Comparison of ENCODE assay signal across 9 cellular contexts in the genomic region with DNA sequence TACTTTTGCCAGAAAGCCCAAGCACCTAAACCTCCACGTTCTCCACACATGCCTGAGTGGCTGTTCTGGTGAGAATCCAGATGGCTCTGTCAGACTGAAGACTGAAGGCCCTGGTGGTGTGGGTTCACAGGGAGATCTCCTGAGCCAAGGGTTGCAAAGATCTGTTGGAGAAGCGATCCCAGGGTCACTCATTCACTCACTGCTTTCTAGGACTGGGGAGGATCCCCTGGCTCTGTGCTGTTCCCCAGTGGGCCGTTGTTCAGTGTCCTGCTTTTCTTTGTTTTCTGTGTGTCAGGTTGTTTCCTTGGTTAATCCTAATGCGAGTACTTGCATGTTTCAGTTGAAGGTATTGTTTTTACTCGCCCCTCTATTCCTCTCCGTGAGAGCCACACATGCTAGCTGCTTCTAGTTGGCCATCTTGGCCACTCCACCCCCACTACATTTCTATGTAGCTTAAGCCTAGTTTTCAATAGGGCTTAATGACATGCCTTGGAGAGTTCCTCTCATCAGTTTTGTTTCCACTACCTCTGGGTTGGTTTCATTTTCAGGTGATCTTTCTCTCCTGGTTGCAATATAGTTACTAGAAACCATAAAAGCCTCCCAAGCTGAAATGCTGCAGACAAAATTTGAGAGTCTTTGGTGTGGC.
DNase-seq lines count a peak whose midpoint lies in the region; ATAC-seq and TF ChIP-seq lines count a peak whose summit lies in the region.
"Had no signal": no experiment of that assay in that cellular context is flagged by ENCODE, and none has a peak within 500 bp of the region (broad histone marks: within the 10 kb centered on the region; RNA-seq: fewer than 3 reads in every experiment).

No MANE protein-coding gene starts in this region.

- intact Hi-C loops in activated B cell treated with CpG ODN at 0.5 μM for 24 hours (cut with micrococcal nuclease), result loop anchor here (2.0 kb wide), 1 partner anchor 144 kb away; a partner anchor contains a TSS

- CTCF ChIA-PET in activated B cell treated with CpG ODN at 0.5 μM for 24 hours (lab: Charles Lee), result interaction anchor here (0.7 kb wide), 1 partner anchor 19 kb away, joined by 3 read pairs; no protein-coding TSS in a partner anchor

- no peak overlapping the region for H3K4me3 ChIP-seq in SJCRH30

- no peak for TF ChIP-seq CTCF in activated B cell treated with CpG ODN at 0.5 μM for 24 hours (IDR thresholded peaks at IDR 0.05)

- no peaks in the 10 kb centered on the region for H3K9me3 Mint-ChIP-seq in activated B cell treated with CpG ODN at 0.5 μM for 24 hours

- H3K36me3 Mint-ChIP-seq in activated B cell treated with CpG ODN at 0.5 μM for 24 hours (ENCODE audit: low read depth), result no peaks in the 10 kb centered on the region

- H3K9me3 ChIP-seq in SJCRH30 (replicated peaks), result no peaks in the 10 kb centered on the region

- no peak overlapping the region for H3K27ac ChIP-seq in SJCRH30

- H3K27me3 Mint-ChIP-seq in activated B cell treated with CpG ODN at 0.5 μM for 24 hours, result no peaks in the 10 kb centered on the region

- peak overlapping the region; percentile 50 for H3K4me3 Mint-ChIP-seq in activated B cell treated with CpG ODN at 0.5 μM for 24 hours

- peak overlapping the region; percentile 72 for H3K27ac Mint-ChIP-seq in activated B cell treated with CpG ODN at 0.5 μM for 24 hours

- POLR2A ChIA-PET in activated B cell treated with CpG ODN at 0.5 μM for 24 hours (lab: Charles Lee), result no interaction called here

- ATAC-seq in HG02870 (IDR thresholded peaks at IDR 0.05; ENCODE audit: unreplicated experiment) (peak; percentile 95), activated B cell treated with CpG ODN at 0.5 μM for 24 hours (ENCODE audit: low read depth) (peak; percentile 91)
- peak; percentile 92 for ATAC-seq in stimulated activated naive CD8-positive, alpha-beta T cell treated with anti-CD3 and anti-CD28 coated beads, Interleukin-15, Interleukin-2, amounts not matched to agents 100 U/mL and 50 U/mL, for 24 hours

- H3K36me3 ChIP-seq in SJCRH30, result no peaks in the 10 kb centered on the region

- H3K4me1 Mint-ChIP-seq in activated B cell treated with CpG ODN at 0.5 μM for 24 hours, result peaks cover 15% of the 10 kb centered on the region

- DNase-seq in activated CD8-positive, alpha-beta memory T cell treated with anti-CD3 and anti-CD28 coated beads for 24 hours, result peak; percentile 68
- no peak for DNase-seq in activated CD8-positive, alpha-beta memory T cell treated with anti-CD3 and anti-CD28 coated beads, Interleukin-2, amount 50 U/mL, for 48 hours
- no peak for DNase-seq in activated B cell treated with CpG ODN at 0.5 μM for 24 hours
- peak; percentile 27 for DNase-seq in stimulated activated naive CD8-positive, alpha-beta T cell treated with anti-CD3 and anti-CD28 coated beads, Interleukin-15, Interleukin-2, amounts not matched to agents 100 U/mL and 50 U/mL, for 24 hours
- no peak for DNase-seq in NCI-H510A (lab: John Stamatoyannopoulos, UW)
- DNase-seq in SJCRH30, result no peak
- DNase-seq in NCI-H69 (lab: John Stamatoyannopoulos, UW), result no peak
- DNase-seq: NCI-H1417 had no signal

- H3K27me3 ChIP-seq in SJCRH30, result no peaks in the 10 kb centered on the region

- H3K4me1 ChIP-seq in SJCRH30, result no peaks in the 10 kb centered on the region

Comparison
In these comparisons a context has a peak if more than half of its experiments do, and no peak if none do; other contexts are left out.
1. DNase-seq: peak in activated CD8-positive, alpha-beta memory T cell treated with anti-CD3 and anti-CD28 coated beads for 24 hours (single experiment) and stimulated activated naive CD8-positive, alpha-beta T cell treated with anti-CD3 and anti-CD28 coated beads, Interleukin-15, Interleukin-2, amounts not matched to agents 100 U/mL and 50 U/mL, for 24 hours (single experiment); none in activated CD8-positive, alpha-beta memory T cell treated with anti-CD3 and anti-CD28 coated beads, Interleukin-2, amount 50 U/mL, for 48 hours (single experiment), activated B cell treated with CpG ODN at 0.5 μM for 24 hours (single experiment), NCI-H510A (single experiment), SJCRH30 (0 of 2) and NCI-H69 (single experiment).
2. Peak in every context shown above with its lines, with median percentiles within 50 percentile points of each other: ATAC-seq.